Comparison of ENCODE assay signal across 8 cellular contexts in the genomic region with DNA sequence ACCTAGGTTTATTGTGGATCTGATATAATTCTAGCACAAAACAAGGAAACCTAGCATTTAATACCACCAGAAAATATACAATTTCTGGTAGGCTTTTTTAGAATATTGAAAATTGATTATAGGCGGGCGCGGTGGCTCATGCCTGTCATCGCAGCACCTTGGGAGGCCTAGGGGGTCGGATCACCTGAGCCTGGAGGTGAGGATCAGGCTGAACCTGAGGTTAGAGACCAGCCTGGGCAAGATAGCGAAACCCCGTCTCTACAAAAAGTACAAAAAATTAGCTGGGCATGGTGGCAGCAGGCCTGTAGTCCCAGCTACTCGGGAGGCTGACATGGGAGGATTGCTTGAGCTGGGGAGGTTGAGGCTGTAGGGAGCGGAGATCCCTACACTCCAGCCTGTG. TPM values are rescaled to one million over a fixed set of nuclear protein-coding genes. Genes with fewer than 3 reads are reported as not detected.
A peak's percentile ranks its signal among the peaks of the same experiment; 100 is the strongest.
DNase-seq lines count a peak whose midpoint lies in the region; ATAC-seq and TF ChIP-seq lines count a peak whose summit lies in the region.

No MANE protein-coding gene starts in this region.

- TF ChIP-seq CTCF in AG10803 (conservative IDR thresholded peaks at IDR 0.05; ENCODE audit: low read length) (no peak), coronary artery (IDR thresholded peaks at IDR 0.05) (no peak)

- peak overlapping the region; percentile 91 to 99 (median 98) for H3K4me3 Mint-ChIP-seq in naive thymus-derived CD8-positive, alpha-beta T cell

- H3K4me1 Mint-ChIP-seq in naive thymus-derived CD8-positive, alpha-beta T cell: peaks cover 22 to 49% (median 38%) of the 10 kb centered on the region in 4 donors

- DNase-seq in AG10803 (ENCODE audit: low read depth) (no peak), coronary artery (ENCODE audit: low spot score) (no peak), AG08396 (ENCODE audit: low spot score) (no peak), SW480 (ENCODE audit: low spot score) (no peak), T1000 (lab: John Stamatoyannopoulos, UW) (no peak), T-helper 9 cell (no peak)
- DNase-seq in naive thymus-derived CD8-positive, alpha-beta T cell: peak in 1 of 10 donors; percentile 1

- no peak for ATAC-seq in naive thymus-derived CD8-positive, alpha-beta T cell

- no peaks in the 10 kb centered on the region for H3K9me3 Mint-ChIP-seq in naive thymus-derived CD8-positive, alpha-beta T cell

- H3K36me3 ChIP-seq in KOPT-K1 (ENCODE audit: insufficient read depth, low read length): no peaks in the 10 kb centered on the region

- H3K27me3 Mint-ChIP-seq in naive thymus-derived CD8-positive, alpha-beta T cell: peaks cover 0 to 4% (median 0%) of the 10 kb centered on the region in 5 donors

- H3K27ac ChIP-seq in KOPT-K1 (ENCODE audit: low read depth, low read length, poor library complexity, severe bottlenecking) (peak overlapping the region; percentile 87), coronary artery (peak overlapping the region in 1 of 2 donors; percentile 99)

- H3K36me3 Mint-ChIP-seq in naive thymus-derived CD8-positive, alpha-beta T cell: peaks cover 0 to 4% (median 0%) of the 10 kb centered on the region in 3 donors

- POLR2A ChIA-PET in naive thymus-derived CD8-positive, alpha-beta T cell (lab: Charles Lee): interaction anchor here (0.6 to 1.0 kb wide), 3 partner anchors 108 to 1209 kb away, joined by 3 to 4 read pairs (median 4); a partner anchor contains a TSS

- H3K4me3 ChIP-seq in AG10803 (ENCODE audit: low read length) (peak overlapping the region; percentile 93), coronary artery (peak overlapping the region; percentile 98)

- H3K27ac Mint-ChIP-seq in naive thymus-derived CD8-positive, alpha-beta T cell: peak overlapping the region; percentile 98 to 100 (median 99)

- no peaks in the 10 kb centered on the region for H3K9me3 ChIP-seq in KOPT-K1 (ENCODE audit: insufficient read depth, low read length, poor library complexity, severe bottlenecking)

RNA-seq across cellular contexts. Expression of a gene that starts 0.9 kb away (rescaled TPM):
- 10 to 100 TPM; 42.7 to 47.3 TPM for total RNA-seq in naive thymus-derived CD8-positive, alpha-beta T cell
- 10 to 100 TPM; 32.1 to 43.5 (median 33.0) TPM for polyA plus RNA-seq in naive thymus-derived CD8-positive, alpha-beta T cell
